8 cellular contexts compared by ENCODE assay signal in genomic region chr5:151740336-151740942, GRCh38. TPM values are rescaled to one million over a fixed set of nuclear protein-coding genes. Genes with fewer than 3 reads are reported as not detected.
A peak's percentile ranks its signal among the peaks of the same experiment; 100 is the strongest.
DNase-seq lines count a peak whose midpoint lies in the region; ATAC-seq, FAIRE-seq and TF ChIP-seq lines count a peak whose summit lies in the region.

No MANE protein-coding gene starts in this region.

- peak; percentile 85 for FAIRE-seq in GM18507 (lab: Jason Lieb, UNC)

- no peaks in the 10 kb centered on the region for H3K9me3 ChIP-seq in AG04450 (ENCODE audit: control insufficient read depth, insufficient read depth, low read length)
- no peaks in the 10 kb centered on the region for H3K9me3 ChIP-seq in muscle layer of colon (ENCODE audit: low read length)
- H3K9me3 ChIP-seq in subcutaneous abdominal adipose tissue (ENCODE audit: control insufficient read depth in 5 of 5, low read length in 5 of 5): no peaks in the 10 kb centered on the region

- CTCF ChIA-PET in AG04450 (lab: Charles Lee): interaction anchor here (0.6 to 8.6 kb wide), 37 partner anchors 12 to 658 kb away, joined by 3 to 136 read pairs (median 4); partner anchors contain the start of genes SLC36A1 and SPARC

- POLR2A ChIA-PET in AG04450 (lab: Yijun Ruan, JAX): interaction anchor here (0.5 to 4.9 kb wide), 21 partner anchors 9 to 1243 kb away, joined by 3 to 181 read pairs (median 11); partner anchors contain the start of genes G3BP1 and SPARC

- peak overlapping the region; percentile 27 for H3K4me3 ChIP-seq in AG04450 (ENCODE audit: low read depth, low read length)
- H3K4me3 ChIP-seq in epithelial cell of proximal tubule (ENCODE audit: low read depth, low read length): no peak overlapping the region
- peak overlapping the region in 1 of 2 donors; percentile 7 for H3K4me3 ChIP-seq in muscle layer of colon (ENCODE audit: low read depth in 1 of 2, low read length in 2 of 2)
- peak overlapping the region in 2 of 5 donors; percentile 19 to 39 for H3K4me3 ChIP-seq in subcutaneous abdominal adipose tissue (ENCODE audit: low read depth in 1 of 5, low read length in 5 of 5)

- peaks cover 13% of the 10 kb centered on the region for H3K36me3 ChIP-seq in muscle layer of colon (ENCODE audit: insufficient read depth, low read length)
- peaks cover 0 to 22% (median 8%) of the 10 kb centered on the region in 5 donors for H3K36me3 ChIP-seq in subcutaneous abdominal adipose tissue (ENCODE audit: control insufficient read depth in 5 of 5, insufficient read depth in 5 of 5, low read length in 5 of 5)

- no peaks in the 10 kb centered on the region for H3K27me3 ChIP-seq in AG04450 (ENCODE audit: control insufficient read depth, insufficient read depth, low read length)
- no peaks in the 10 kb centered on the region for H3K27me3 ChIP-seq in muscle layer of colon (ENCODE audit: control insufficient read depth in 1 of 2, insufficient read depth in 2 of 2, low read length in 2 of 2)
- H3K27me3 ChIP-seq in subcutaneous abdominal adipose tissue (ENCODE audit: control insufficient read depth in 5 of 5, insufficient read depth in 4 of 5, low read length in 5 of 5): no peaks in the 10 kb centered on the region

- TF ChIP-seq CTCF in AG04450 (IDR thresholded peaks at IDR 0.05; ENCODE audit: low read depth, low read length) (peak; percentile 84), epithelial cell of proximal tubule (conservative IDR thresholded peaks at IDR 0.05; ENCODE audit: low read depth, low read length) (peak; percentile 83)

- H3K4me1 ChIP-seq in muscle layer of colon (ENCODE audit: insufficient read depth, low read length): peaks cover 23% of the 10 kb centered on the region
- peaks cover 16 to 66% (median 47%) of the 10 kb centered on the region in 5 donors for H3K4me1 ChIP-seq in subcutaneous abdominal adipose tissue (ENCODE audit: control insufficient read depth in 5 of 5, insufficient read depth in 5 of 5, low read length in 5 of 5)

- peak; percentile 85 for DNase-seq in AG04450 (ENCODE audit: low read depth, low spot score)
- no peak for DNase-seq in GM18507 (ENCODE audit: extremely low spot score, insufficient read length, low read depth)
- DNase-seq in NCI-H226: peak; percentile 96
- DNase-seq in activated CD8-positive, alpha-beta memory T cell treated with anti-CD3 and anti-CD28 coated beads, Interleukin-2, amount 50 U/mL, for 4 hours: peak; percentile 48
- no peak for DNase-seq in epithelial cell of proximal tubule (ENCODE audit: low read depth)

- H3K27ac ChIP-seq in AG04450 (ENCODE audit: low read depth, low read length) (peak overlapping the region; percentile 99), muscle layer of colon (ENCODE audit: low read depth, low read length) (peak overlapping the region; percentile 23), subcutaneous abdominal adipose tissue (ENCODE audit: low read depth, low read length) (peak overlapping the region; percentile 90)

- peak; percentile 77 for ATAC-seq in HG02938 (IDR thresholded peaks at IDR 0.05; ENCODE audit: unreplicated experiment)

- no peak overlapping the region for H3K9ac ChIP-seq in muscle layer of colon (ENCODE audit: low read length)
- peak overlapping the region in 4 of 5 donors; percentile 11 to 52 (median 15) for H3K9ac ChIP-seq in subcutaneous abdominal adipose tissue (ENCODE audit: low read length in 5 of 5)

RNA-seq across cellular contexts. Expression of gene ATOX1, which starts 18.0 kb away (rescaled TPM):
- 138 and 164 TPM in 2 replicates for polyA plus RNA-seq in AG04450 (2011; rRNA removed)
- 111 and 133 TPM in 2 replicates for polyA minus RNA-seq in AG04450 (2011; rRNA and poly(A)+ RNA removed)
- total RNA-seq in epithelial cell of proximal tubule: 146 and 222 TPM in 2 replicates

RNA-seq across cellular contexts. Expression of gene G3BP1, which starts 31.3 kb away (rescaled TPM):
- polyA plus RNA-seq in AG04450 (2011; rRNA removed): 87.7 and 101 TPM in 2 replicates
- polyA minus RNA-seq in AG04450 (2011; rRNA and poly(A)+ RNA removed): 177 and 215 TPM in 2 replicates
- total RNA-seq in epithelial cell of proximal tubule: 118 and 194 TPM in 2 replicates

RNA-seq across cellular contexts. Expression of gene SPARC, which starts 53.7 kb away (rescaled TPM):
- polyA plus RNA-seq in AG04450 (2011; rRNA removed): 5,773 and 5,780 TPM in 2 replicates
- polyA minus RNA-seq in AG04450 (2011; rRNA and poly(A)+ RNA removed): 4,970 and 6,372 TPM in 2 replicates
- total RNA-seq in epithelial cell of proximal tubule: 165 and 199 TPM in 2 replicates

Comparison
In these comparisons a context has a peak if more than half of its experiments do, and no peak if none do; other contexts are left out.
1. DNase-seq: peak in AG04450 (single experiment), NCI-H226 (single experiment) and activated CD8-positive, alpha-beta memory T cell treated with anti-CD3 and anti-CD28 coated beads, Interleukin-2, amount 50 U/mL, for 4 hours (single experiment); none in GM18507 (single experiment) and epithelial cell of proximal tubule (single experiment).
2. H3K27ac ChIP-seq: peak in every context shown above with its lines; median percentile 99 in AG04450; 90 in subcutaneous abdominal adipose tissue; 23 in muscle layer of colon.